ENCODE assay signal across 8 cellular contexts in genomic region chr17:82031885-82032627, GRCh38. TPM values are rescaled to one million over a fixed set of nuclear protein-coding genes. Genes with fewer than 3 reads are reported as not detected.
DNase-seq lines count a peak whose midpoint lies in the region; ATAC-seq and TF ChIP-seq lines count a peak whose summit lies in the region.

No MANE protein-coding gene starts in this region.

- H3K9me3 Mint-ChIP-seq in activated naive CD4-positive, alpha-beta T cell treated with anti-CD3 and anti-CD28 coated beads for 36 hours = no peaks in the 10 kb centered on the region
- no peaks in the 10 kb centered on the region for H3K9me3 Mint-ChIP-seq in endothelial cell (ENCODE audit: unreplicated experiment)

- 9 to 31% methylated on average over 13 to 26 of the region's 59 CpGs for WGBS in thyroid gland, 2 donors

- CTCF ChIA-PET in activated naive CD4-positive, alpha-beta T cell treated with anti-CD3 and anti-CD28 coated beads for 36 hours (lab: Charles Lee) = interaction anchor here (1.1 to 1.5 kb wide), 2 partner anchors 9 to 73 kb away, joined by 4 to 5 read pairs; partner anchors contain the start of genes CENPX and LRRC45

- H3K36me3 ChIP-seq in iPS-15b (ENCODE audit: control insufficient read depth, insufficient read depth, low read length) (peaks cover 14% of the 10 kb centered on the region), thyroid gland (no peaks in the 10 kb centered on the region)

- H3K27ac ChIP-seq in thyroid gland = no peak overlapping the region

- intact Hi-C loops in activated naive CD4-positive, alpha-beta T cell treated with anti-CD3 and anti-CD28 coated beads for 36 hours (cut with micrococcal nuclease) = loop anchor here (1.0 to 10.0 kb wide), 2 partner anchors 9 to 323 kb away; partner anchors contain the start of genes LRRC45 and TEX19
- intact Hi-C loops in thyroid gland (cut with DNase I) = loop anchor here (2.0 kb wide), 1 partner anchor 121 kb away; no protein-coding TSS in a partner anchor

- no peak overlapping the region for H3K27ac Mint-ChIP-seq in activated naive CD4-positive, alpha-beta T cell treated with anti-CD3 and anti-CD28 coated beads for 36 hours
- no peak overlapping the region for H3K27ac Mint-ChIP-seq in endothelial cell (ENCODE audit: unreplicated experiment)

- TF ChIP-seq POLR2A in thyroid gland (IDR thresholded peaks at IDR 0.05) = no peak

- H3K4me1 ChIP-seq in iPS-15b (ENCODE audit: control insufficient read depth, insufficient read depth, low read length) (no peaks in the 10 kb centered on the region), thyroid gland (peaks cover 36 to 51% of the 10 kb centered on the region in 2 donors)

- H3K27me3 Mint-ChIP-seq in activated naive CD4-positive, alpha-beta T cell treated with anti-CD3 and anti-CD28 coated beads for 36 hours (ENCODE audit: low read depth) = no peaks in the 10 kb centered on the region
- H3K27me3 Mint-ChIP-seq in endothelial cell (ENCODE audit: unreplicated experiment) = peaks cover 15% of the 10 kb centered on the region

- peaks cover 2% of the 10 kb centered on the region for H3K27me3 ChIP-seq in iPS-15b (ENCODE audit: control insufficient read depth, insufficient read depth, low read length)
- no peaks in the 10 kb centered on the region for H3K27me3 ChIP-seq in thyroid gland

- H3K4me3 ChIP-seq in GM12875 (ENCODE audit: low read depth, low read length) (peak overlapping the region; percentile 36), iPS-15b (ENCODE audit: low read depth, low read length) (peak overlapping the region; percentile 64), thyroid gland (replicated peaks in 1 of 3) (peak overlapping the region in 1 of 3 donors; percentile 23)

- H3K4me3 Mint-ChIP-seq in activated naive CD4-positive, alpha-beta T cell treated with anti-CD3 and anti-CD28 coated beads for 36 hours = peak overlapping the region; percentile 43
- no peak overlapping the region for H3K4me3 Mint-ChIP-seq in endothelial cell (ENCODE audit: unreplicated experiment)

- ATAC-seq in HG03432 (IDR thresholded peaks at IDR 0.05; ENCODE audit: unreplicated experiment) = no peak
- ATAC-seq in HG02678 (IDR thresholded peaks at IDR 0.05; ENCODE audit: unreplicated experiment) = no peak

- H3K36me3 Mint-ChIP-seq in activated naive CD4-positive, alpha-beta T cell treated with anti-CD3 and anti-CD28 coated beads for 36 hours (ENCODE audit: low read depth) = peaks cover 6% of the 10 kb centered on the region
- H3K36me3 Mint-ChIP-seq in endothelial cell (ENCODE audit: low read depth, unreplicated experiment) = peaks cover 6% of the 10 kb centered on the region

- H3K4me1 Mint-ChIP-seq in activated naive CD4-positive, alpha-beta T cell treated with anti-CD3 and anti-CD28 coated beads for 36 hours (ENCODE audit: low read depth) = peaks cover 14% of the 10 kb centered on the region
- peaks cover 9% of the 10 kb centered on the region for H3K4me1 Mint-ChIP-seq in endothelial cell (ENCODE audit: unreplicated experiment)

- H3K9me3 ChIP-seq in iPS-15b (ENCODE audit: control insufficient read depth, insufficient read depth, low read length) (no peaks in the 10 kb centered on the region), thyroid gland (no peaks in the 10 kb centered on the region)

- TF ChIP-seq CTCF in GM12875 (IDR thresholded peaks at IDR 0.05; ENCODE audit: borderline replicate concordance, insufficient read depth, low read depth, low read length) (no peak), thyroid gland (IDR thresholded peaks at IDR 0.05) (no peak), endothelial cell (IDR thresholded peaks at IDR 0.05; ENCODE audit: unreplicated experiment) (no peak)

- H3K9ac ChIP-seq in iPS-15b (ENCODE audit: low read depth, low read length) = peak overlapping the region; percentile 62

- DNase-seq in NCI-H2171 (lab: John Stamatoyannopoulos, UW) (peak; percentile 54), thyroid gland (peak; percentile 67), endothelial cell (ENCODE audit: low spot score) (no peak)
- peak; percentile 50 for DNase-seq in activated naive CD4-positive, alpha-beta T cell treated with anti-CD3 and anti-CD28 coated beads for 36 hours

RNA-seq across cellular contexts. Expression of gene RAC3, which starts 0.6 kb away (rescaled TPM):
- 1 to 10 TPM; 4.5 to 4.8 TPM for total RNA-seq in activated naive CD4-positive, alpha-beta T cell treated with anti-CD3 and anti-CD28 coated beads for 36 hours
- total RNA-seq in thyroid gland = 10 to 100 TPM; 11.8 to 23.8 (median 14.4) TPM
- 24.0 TPM for total RNA-seq in endothelial cell (ENCODE audit: unreplicated experiment)

RNA-seq across cellular contexts. Expression of gene DCXR, which starts 5.4 kb away (rescaled TPM):
- total RNA-seq in activated naive CD4-positive, alpha-beta T cell treated with anti-CD3 and anti-CD28 coated beads for 36 hours = 100 to 1,000 TPM; 139 to 146 TPM
- total RNA-seq in thyroid gland = 100 to 1,000 TPM in 2 of 4 donors, 10 to 100 TPM in 2; 88.6 to 161 (median 114) TPM
- 30.8 TPM for total RNA-seq in endothelial cell (ENCODE audit: unreplicated experiment)

RNA-seq across cellular contexts. Expression of gene LRRC45, which starts 9.0 kb away (rescaled TPM):
- total RNA-seq in activated naive CD4-positive, alpha-beta T cell treated with anti-CD3 and anti-CD28 coated beads for 36 hours = 10 to 100 TPM; 12.0 to 12.5 TPM
- 10 to 100 TPM; 15.3 to 33.0 (median 18.9) TPM for total RNA-seq in thyroid gland
- 12.2 TPM for total RNA-seq in endothelial cell (ENCODE audit: unreplicated experiment)

RNA-seq across cellular contexts. Expression of gene CENPX, which starts 9.4 kb away (rescaled TPM):
- total RNA-seq in activated naive CD4-positive, alpha-beta T cell treated with anti-CD3 and anti-CD28 coated beads for 36 hours = 10 to 100 TPM; 55.8 to 57.8 TPM
- total RNA-seq in thyroid gland (10 to 100 TPM; 40.7 to 95.9 (median 78.0) TPM), endothelial cell (ENCODE audit: unreplicated experiment) (42.9 TPM)

RNA-seq across cellular contexts. Expression of gene RFNG, which starts 19.6 kb away (rescaled TPM):
- total RNA-seq in activated naive CD4-positive, alpha-beta T cell treated with anti-CD3 and anti-CD28 coated beads for 36 hours = 10 to 100 TPM; 17.6 to 18.0 TPM
- total RNA-seq in thyroid gland = 10 to 100 TPM; 36.0 to 49.0 (median 38.3) TPM
- 19.7 TPM for total RNA-seq in endothelial cell (ENCODE audit: unreplicated experiment)
